1 cellular context compared by ENCODE assay signal in the genomic region with DNA sequence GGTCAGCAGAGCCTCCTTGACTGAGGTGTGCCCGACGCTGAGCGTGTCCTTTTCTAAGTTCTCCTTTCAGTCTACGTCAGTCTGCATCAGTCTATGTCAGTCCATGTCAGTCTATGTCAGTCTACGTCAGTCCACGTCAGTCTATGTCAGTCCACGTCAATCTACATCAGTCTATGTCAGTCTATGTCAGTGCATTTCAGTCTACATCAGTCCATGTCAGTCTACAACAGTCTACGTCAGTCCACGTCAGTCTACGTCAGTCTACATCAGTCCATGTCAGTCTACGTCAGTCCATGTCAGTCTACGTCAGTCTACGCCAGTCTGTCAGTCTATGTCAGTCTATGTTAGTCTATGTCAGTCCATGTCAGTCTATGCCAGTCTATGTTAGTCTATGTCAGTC.
TF ChIP-seq lines count a peak whose summit lies in the region.

No MANE protein-coding gene starts in this region.

TF ChIP-seq in IMR-90, 13 proteins besides CTCF, POLR2A, EP300 and RAD21:
- TF ChIP-seq MXI1 (IDR thresholded peaks at IDR 0.05; ENCODE audit: borderline replicate concordance, low read depth, low read length) (no peak), BHLHE40 (IDR thresholded peaks at IDR 0.05; ENCODE audit: low read depth, low read length) (no peak), CHD1 (IDR thresholded peaks at IDR 0.05; ENCODE audit: low read depth, low read length) (no peak)
- TF ChIP-seq, protein P1, sequence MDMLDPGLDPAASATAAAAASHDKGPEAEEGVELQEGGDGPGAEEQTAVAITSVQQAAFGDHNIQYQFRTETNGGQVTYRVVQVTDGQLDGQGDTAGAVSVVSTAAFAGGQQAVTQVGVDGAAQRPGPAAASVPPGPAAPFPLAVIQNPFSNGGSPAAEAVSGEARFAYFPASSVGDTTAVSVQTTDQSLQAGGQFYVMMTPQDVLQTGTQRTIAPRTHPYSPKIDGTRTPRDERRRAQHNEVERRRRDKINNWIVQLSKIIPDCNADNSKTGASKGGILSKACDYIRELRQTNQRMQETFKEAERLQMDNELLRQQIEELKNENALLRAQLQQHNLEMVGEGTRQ (IDR thresholded peaks at IDR 0.05; ENCODE audit: low read depth, low read length) = no peak
TF ChIP-seq in IMR-90: peak in this region for 0.
